1 cellular context compared by ENCODE assay signal in the genomic region with DNA sequence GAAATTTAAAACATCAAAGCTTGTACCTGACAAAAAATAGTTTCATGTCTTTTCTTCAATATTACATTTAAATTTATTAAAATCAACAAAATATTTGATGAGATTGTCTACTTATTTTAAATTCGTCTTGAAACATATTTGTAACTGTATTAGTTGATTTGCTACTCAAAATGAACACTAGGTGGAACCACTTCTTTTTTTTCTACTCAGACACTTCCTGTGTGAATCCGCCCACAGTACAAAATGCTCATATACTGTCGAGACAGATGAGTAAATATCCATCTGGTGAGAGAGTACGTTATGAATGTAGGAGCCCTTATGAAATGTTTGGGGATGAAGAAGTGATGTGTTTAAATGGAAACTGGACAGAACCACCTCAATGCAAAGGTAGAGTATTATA.
TF ChIP-seq lines count a peak whose summit lies in the region.

No MANE protein-coding gene starts in this region.

TF ChIP-seq in GM12878, 131 proteins besides CTCF, POLR2A, EP300 and RAD21:
- peak; percentile 29; the same call in 1 of the 2 replicates for TF ChIP-seq SMC3 (IDR thresholded peaks at IDR 0.05; ENCODE audit: borderline replicate concordance, low read length)
TF ChIP-seq in GM12878: peak in this region for 1; not testable (repeated sequence) for 130.
